In genomic region chr19:2194513-2195078, GRCh38 we compare ENCODE assay signal across 16 cellular contexts. TPM values are rescaled to one million over a fixed set of nuclear protein-coding genes. Genes with fewer than 3 reads are reported as not detected.
DNase-seq lines count a peak whose midpoint lies in the region; ATAC-seq and TF ChIP-seq lines count a peak whose summit lies in the region.
"Had no signal": no experiment of that assay in that cellular context is flagged by ENCODE, and none has a peak within 500 bp of the region (broad histone marks: within the 10 kb centered on the region; RNA-seq: fewer than 3 reads in every experiment).

No MANE protein-coding gene starts in this region.

- H3K27ac ChIP-seq in right cardiac atrium (ENCODE audit: low read length) (no peak overlapping the region), left ventricle myocardium inferior (replicated peaks) (no peak overlapping the region), spleen (no peak overlapping the region)
- H3K27ac ChIP-seq: C4-2B had no signal

- TF ChIP-seq CTCF in left ventricle myocardium inferior (IDR thresholded peaks at IDR 0.05; ENCODE audit: borderline replicate concordance), result no peak
- no peak for TF ChIP-seq CTCF in spleen (IDR thresholded peaks at IDR 0.05 in 8 of 11, conservative IDR thresholded peaks at IDR 0.05 in 3 of 11)

- peaks cover 66% of the 10 kb centered on the region for H3K36me3 ChIP-seq in left ventricle myocardium inferior
- H3K36me3 ChIP-seq in spleen, result peaks cover 0 to 100% (median 67%) of the 10 kb centered on the region in 6 donors
- H3K36me3 ChIP-seq in MG63, result peaks cover 2% of the 10 kb centered on the region; the same call in 1 of the 2 replicates

- intact Hi-C loops in right cardiac atrium (cut with DNase I) (no loop called here), left ventricle myocardium inferior (cut with micrococcal nuclease) (no loop called here), spleen (cut with DNase I; ENCODE audit: low total_unique reads) (no loop called here)

- H3K4me1 ChIP-seq in right cardiac atrium (ENCODE audit: control insufficient read depth, insufficient read depth, low read length) (no peaks in the 10 kb centered on the region), left ventricle myocardium inferior (peaks cover 7% of the 10 kb centered on the region), spleen (peaks cover 0 to 22% (median 0%) of the 10 kb centered on the region in 6 donors)
- H3K4me1 ChIP-seq: BE2C had no signal

- H3K9me3 ChIP-seq in right cardiac atrium (ENCODE audit: control insufficient read depth, low read length) (no peaks in the 10 kb centered on the region), left ventricle myocardium inferior (replicated peaks) (no peaks in the 10 kb centered on the region), spleen (no peaks in the 10 kb centered on the region), MG63 (no peaks in the 10 kb centered on the region)
- H3K9me3 ChIP-seq: BE2C had no signal

- WGBS in right cardiac atrium, result 80% methylated on average over 25 of the region's 25 CpGs
- 89 to 95% (median 92%) methylated on average over 17 to 25 of the region's 25 CpGs for WGBS in spleen, 5 donors

- peak; percentile 11 to 12 for ATAC-seq in right cardiac atrium

- H3K27me3 ChIP-seq in right cardiac atrium (ENCODE audit: control insufficient read depth, insufficient read depth), result no peaks in the 10 kb centered on the region
- H3K27me3 ChIP-seq in left ventricle myocardium inferior (ENCODE audit: low read depth), result no peaks in the 10 kb centered on the region
- no peaks in the 10 kb centered on the region for H3K27me3 ChIP-seq in spleen (replicated peaks in 1 of 7)
- no peaks in the 10 kb centered on the region for H3K27me3 ChIP-seq in MG63
- H3K27me3 ChIP-seq: BE2C had no signal

- peak in 1 of 3 donors; percentile 70 for DNase-seq in right cardiac atrium
- no peak for DNase-seq in left ventricle myocardium inferior
- peak; percentile 79 for DNase-seq in NCI-H1694 (lab: John Stamatoyannopoulos, UW)
- peak; percentile 33 for DNase-seq in cerebellar cortex (ENCODE audit: low spot score)
- no peak for DNase-seq in spleen
- DNase-seq in MG63, result no peak
- no peak for DNase-seq in NOMO-1 (lab: John Stamatoyannopoulos, UW; ENCODE audit: unreplicated experiment in 2 of 2)
- DNase-seq: BE2C; CD4-positive, alpha-beta memory T cell; DMS79 treated with DMSO at 0.1 percent for 48 hours; EL; GDM1; GOT3; H9 had no signal

- TF ChIP-seq POLR2A in spleen (IDR thresholded peaks at IDR 0.05), result no peak

- H3K4me3 ChIP-seq in right cardiac atrium (ENCODE audit: low read length) (no peak overlapping the region), left ventricle myocardium inferior (no peak overlapping the region), spleen (no peak overlapping the region), MG63 (no peak overlapping the region)

RNA-seq across cellular contexts. Expression of gene DOT1L, which starts 30.9 kb away (rescaled TPM):
- total RNA-seq in right cardiac atrium, result 10 to 100 TPM; 12.3 to 17.1 (median 13.4) TPM
- polyA plus RNA-seq in right cardiac atrium, result 6.0 TPM
- total RNA-seq in left ventricle myocardium inferior, result 8.4 TPM
- total RNA-seq in spleen, result 10 to 100 TPM; 19.5 to 53.2 (median 36.4) TPM
- polyA plus RNA-seq in spleen, result 10 to 100 TPM in 1 of 3 donors, 1 to 10 TPM in 2; 3.9 to 20.8 (median 7.5) TPM
- total RNA-seq in MG63 (2014; rRNA removed; shearing (Covaris generic); ENCODE audit: low replicate concordance), result 3.5 and 5.4 TPM in 2 replicates

RNA-seq across cellular contexts. Expression of gene PLEKHJ1, which starts 41.5 kb away (rescaled TPM):
- 10 to 100 TPM; 39.9 to 51.8 (median 45.8) TPM for total RNA-seq in right cardiac atrium
- polyA plus RNA-seq in right cardiac atrium, result 65.2 TPM
- total RNA-seq in left ventricle myocardium inferior, result 47.8 TPM
- 10 to 100 TPM; 37.7 to 66.6 (median 45.6) TPM for total RNA-seq in spleen
- 100 to 1,000 TPM in 1 of 3 donors, 10 to 100 TPM in 2; 78.5 to 117 (median 91.8) TPM for polyA plus RNA-seq in spleen
- total RNA-seq in MG63 (2014; rRNA removed; shearing (Covaris generic); ENCODE audit: low replicate concordance), result 23.1 and 25.6 TPM in 2 replicates

RNA-seq across cellular contexts. Expression of gene SF3A2, which starts 42.0 kb away (rescaled TPM):
- total RNA-seq in right cardiac atrium (10 to 100 TPM; 30.0 to 34.9 (median 33.1) TPM), left ventricle myocardium inferior (28.7 TPM), spleen (10 to 100 TPM; 28.5 to 79.7 (median 66.6) TPM)
- polyA plus RNA-seq in right cardiac atrium (26.4 TPM), spleen (10 to 100 TPM; 35.1 to 50.4 (median 37.7) TPM)
- total RNA-seq in MG63 (2014; rRNA removed; shearing (Covaris generic); ENCODE audit: low replicate concordance), result 5.5 and 23.7 TPM in 2 replicates

RNA-seq across cellular contexts. Expression of gene AP3D1, which starts 43.2 kb away (rescaled TPM):
- 100 to 1,000 TPM in 2 of 4 donors, 10 to 100 TPM in 2; 82.7 to 145 (median 92.9) TPM for total RNA-seq in right cardiac atrium
- polyA plus RNA-seq in right cardiac atrium, result 87.3 TPM
- total RNA-seq in left ventricle myocardium inferior, result 75.4 TPM
- total RNA-seq in spleen, result 100 to 1,000 TPM in 4 of 7 donors, 10 to 100 TPM in 3; 89.3 to 112 (median 100) TPM
- polyA plus RNA-seq in spleen, result 10 to 100 TPM; 32.8 to 80.1 (median 43.2) TPM
- total RNA-seq in MG63 (2014; rRNA removed; shearing (Covaris generic); ENCODE audit: low replicate concordance), result 65.6 and 91.8 TPM in 2 replicates

RNA-seq across cellular contexts. Expression of gene AMH, which starts 54.5 kb away (rescaled TPM):
- 1 to 10 TPM in 2 of 4 donors, under 1 TPM in 2; 0.31 to 1.6 (median 1.1) TPM for total RNA-seq in right cardiac atrium
- 0.36 TPM for polyA plus RNA-seq in right cardiac atrium
- total RNA-seq in left ventricle myocardium inferior, result 1.1 TPM
- 1 to 10 TPM in 4 of 7 donors, under 1 TPM in 3; 0.79 to 5.7 (median 2.1) TPM for total RNA-seq in spleen
- polyA plus RNA-seq in spleen, result 1 to 10 TPM in 1 of 3 donors, under 1 TPM in 2; 0.20 to 1.2 (median 0.58) TPM
- total RNA-seq in MG63 (2014; rRNA removed; shearing (Covaris generic); ENCODE audit: low replicate concordance), result 0.49 and 4.1 TPM in 2 replicates
- polyA plus RNA-seq: AG04450; CD4-positive, alpha-beta memory T cell had no signal

Comparison
In these comparisons a context has a peak if more than half of its experiments do, and no peak if none do; other contexts are left out.
1. DNase-seq: peak in NCI-H1694 (single experiment) and cerebellar cortex (single experiment); none in left ventricle myocardium inferior (single experiment), spleen (single experiment), MG63 (single experiment) and NOMO-1 (0 of 2).